1 cellular context compared by ENCODE assay signal in the genomic region with DNA sequence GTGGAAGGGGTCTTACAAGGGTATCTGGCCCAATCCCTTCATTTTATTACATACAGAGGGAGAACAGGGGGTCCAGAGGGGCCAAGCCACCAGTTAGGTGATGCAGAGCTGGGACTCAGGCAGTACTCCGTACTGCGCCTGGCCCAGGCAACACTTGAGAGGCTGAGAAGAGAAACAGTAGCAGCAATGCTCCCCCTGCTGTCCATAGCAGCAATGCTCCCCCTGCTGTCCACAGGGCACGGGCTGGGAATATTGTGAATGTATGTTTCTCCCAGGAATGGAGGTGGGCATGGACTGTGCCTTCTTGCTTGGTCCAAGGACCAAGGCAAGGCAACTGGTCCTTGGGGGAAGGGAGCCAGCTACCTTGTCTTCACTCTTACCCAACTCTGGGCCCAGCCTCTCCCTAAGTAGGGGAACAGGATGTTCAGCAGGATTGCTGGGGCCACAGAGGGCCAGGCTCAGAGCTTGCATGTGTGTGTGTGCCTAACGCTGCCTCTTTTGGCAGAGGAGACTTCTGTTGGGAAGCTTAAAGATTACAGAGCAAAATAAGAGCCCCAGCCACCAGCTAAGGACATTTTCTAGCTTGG.
TF ChIP-seq lines count a peak whose summit lies in the region.

No MANE protein-coding gene starts in this region.

TF ChIP-seq in HepG2, 621 proteins besides CTCF, POLR2A, EP300 and RAD21 (continued from another document and continues in another):
- no peak for TF ChIP-seq ZBTB4 (CRISPR knock-in tag; IDR thresholded peaks at IDR 0.05; ENCODE audit: borderline replicate concordance)
- TF ChIP-seq ZBTB33 (CRISPR knock-in tag; IDR thresholded peaks at IDR 0.05) = no peak; the same call in 1 of the 2 replicates
- no peak for TF ChIP-seq ZFAT (CRISPR knock-in tag; conservative IDR thresholded peaks at IDR 0.05)
- TF ChIP-seq ARHGAP35 (CRISPR knock-in tag; IDR thresholded peaks at IDR 0.05; ENCODE audit: borderline replicate concordance) = no peak
- TF ChIP-seq, protein P1, sequence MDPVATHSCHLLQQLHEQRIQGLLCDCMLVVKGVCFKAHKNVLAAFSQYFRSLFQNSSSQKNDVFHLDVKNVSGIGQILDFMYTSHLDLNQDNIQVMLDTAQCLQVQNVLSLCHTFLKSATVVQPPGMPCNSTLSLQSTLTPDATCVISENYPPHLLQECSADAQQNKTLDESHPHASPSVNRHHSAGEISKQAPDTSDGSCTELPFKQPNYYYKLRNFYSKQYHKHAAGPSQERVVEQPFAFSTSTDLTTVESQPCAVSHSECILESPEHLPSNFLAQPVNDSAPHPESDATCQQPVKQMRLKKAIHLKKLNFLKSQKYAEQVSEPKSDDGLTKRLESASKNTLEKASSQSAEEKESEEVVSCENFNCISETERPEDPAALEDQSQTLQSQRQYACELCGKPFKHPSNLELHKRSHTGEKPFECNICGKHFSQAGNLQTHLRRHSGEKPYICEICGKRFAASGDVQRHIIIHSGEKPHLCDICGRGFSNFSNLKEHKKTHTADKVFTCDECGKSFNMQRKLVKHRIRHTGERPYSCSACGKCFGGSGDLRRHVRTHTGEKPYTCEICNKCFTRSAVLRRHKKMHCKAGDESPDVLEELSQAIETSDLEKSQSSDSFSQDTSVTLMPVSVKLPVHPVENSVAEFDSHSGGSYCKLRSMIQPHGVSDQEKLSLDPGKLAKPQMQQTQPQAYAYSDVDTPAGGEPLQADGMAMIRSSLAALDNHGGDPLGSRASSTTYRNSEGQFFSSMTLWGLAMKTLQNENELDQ (CRISPR knock-in tag; IDR thresholded peaks at IDR 0.05; ENCODE audit: borderline replicate concordance) = no peak
- no peak for TF ChIP-seq REL (CRISPR knock-in tag; conservative IDR thresholded peaks at IDR 0.05)
- no peak for TF ChIP-seq ZNF790 (CRISPR knock-in tag; IDR thresholded peaks at IDR 0.05; ENCODE audit: borderline replicate concordance)
- no peak for TF ChIP-seq U2AF2 (IDR thresholded peaks at IDR 0.05; ENCODE audit: low read depth, low read length)
- TF ChIP-seq EED (CRISPR knock-in tag; IDR thresholded peaks at IDR 0.05) = no peak
- TF ChIP-seq ZNF784 (CRISPR knock-in tag; IDR thresholded peaks at IDR 0.05; ENCODE audit: borderline replicate concordance) = 0 out of 2 replicates have a peak, but pooled peaks have one; percentile 46
- TF ChIP-seq E2F2 (CRISPR knock-in tag; IDR thresholded peaks at IDR 0.05; ENCODE audit: borderline replicate concordance) = no peak
- no peak for TF ChIP-seq RAD51 (IDR thresholded peaks at IDR 0.05; ENCODE audit: borderline replicate concordance)
- no peak for TF ChIP-seq MAFG (CRISPR knock-in tag; IDR thresholded peaks at IDR 0.05)
- no peak for TF ChIP-seq NONO (IDR thresholded peaks at IDR 0.05)
- TF ChIP-seq NONO (CRISPR knock-in tag; conservative IDR thresholded peaks at IDR 0.05) = no peak
- TF ChIP-seq, protein P2, sequence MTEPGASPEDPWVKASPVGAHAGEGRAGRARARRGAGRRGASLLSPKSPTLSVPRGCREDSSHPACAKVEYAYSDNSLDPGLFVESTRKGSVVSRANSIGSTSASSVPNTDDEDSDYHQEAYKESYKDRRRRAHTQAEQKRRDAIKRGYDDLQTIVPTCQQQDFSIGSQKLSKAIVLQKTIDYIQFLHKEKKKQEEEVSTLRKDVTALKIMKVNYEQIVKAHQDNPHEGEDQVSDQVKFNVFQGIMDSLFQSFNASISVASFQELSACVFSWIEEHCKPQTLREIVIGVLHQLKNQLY (CRISPR knock-in tag; IDR thresholded peaks at IDR 0.05) = no peak
- TF ChIP-seq ZNF235 (CRISPR knock-in tag; IDR thresholded peaks at IDR 0.05; ENCODE audit: borderline replicate concordance) = no peak
- TF ChIP-seq DBP (CRISPR knock-in tag; IDR thresholded peaks at IDR 0.05; ENCODE audit: not compliant biosample characterization) = no peak
- TF ChIP-seq ZNF878 (CRISPR knock-in tag; IDR thresholded peaks at IDR 0.05) = no peak
- TF ChIP-seq CENPBD1 (CRISPR knock-in tag; IDR thresholded peaks at IDR 0.05; ENCODE audit: borderline replicate concordance, low read depth) = no peak
- TF ChIP-seq KLF12 (CRISPR knock-in tag; IDR thresholded peaks at IDR 0.05; ENCODE audit: borderline replicate concordance) = no peak
- TF ChIP-seq MED8 (CRISPR knock-in tag; IDR thresholded peaks at IDR 0.05; ENCODE audit: insufficient replicate concordance) = no peak
- TF ChIP-seq, protein P3, sequence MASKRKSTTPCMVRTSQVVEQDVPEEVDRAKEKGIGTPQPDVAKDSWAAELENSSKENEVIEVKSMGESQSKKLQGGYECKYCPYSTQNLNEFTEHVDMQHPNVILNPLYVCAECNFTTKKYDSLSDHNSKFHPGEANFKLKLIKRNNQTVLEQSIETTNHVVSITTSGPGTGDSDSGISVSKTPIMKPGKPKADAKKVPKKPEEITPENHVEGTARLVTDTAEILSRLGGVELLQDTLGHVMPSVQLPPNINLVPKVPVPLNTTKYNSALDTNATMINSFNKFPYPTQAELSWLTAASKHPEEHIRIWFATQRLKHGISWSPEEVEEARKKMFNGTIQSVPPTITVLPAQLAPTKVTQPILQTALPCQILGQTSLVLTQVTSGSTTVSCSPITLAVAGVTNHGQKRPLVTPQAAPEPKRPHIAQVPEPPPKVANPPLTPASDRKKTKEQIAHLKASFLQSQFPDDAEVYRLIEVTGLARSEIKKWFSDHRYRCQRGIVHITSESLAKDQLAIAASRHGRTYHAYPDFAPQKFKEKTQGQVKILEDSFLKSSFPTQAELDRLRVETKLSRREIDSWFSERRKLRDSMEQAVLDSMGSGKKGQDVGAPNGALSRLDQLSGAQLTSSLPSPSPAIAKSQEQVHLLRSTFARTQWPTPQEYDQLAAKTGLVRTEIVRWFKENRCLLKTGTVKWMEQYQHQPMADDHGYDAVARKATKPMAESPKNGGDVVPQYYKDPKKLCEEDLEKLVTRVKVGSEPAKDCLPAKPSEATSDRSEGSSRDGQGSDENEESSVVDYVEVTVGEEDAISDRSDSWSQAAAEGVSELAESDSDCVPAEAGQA (IDR thresholded peaks at IDR 0.05; ENCODE audit: low read depth) = no peak
- TF ChIP-seq, protein P3 (CRISPR knock-in tag; IDR thresholded peaks at IDR 0.05; ENCODE audit: borderline replicate concordance) = no peak
- no peak for TF ChIP-seq ZNF337 (CRISPR knock-in tag; IDR thresholded peaks at IDR 0.05; ENCODE audit: borderline replicate concordance, low read depth)
- TF ChIP-seq ERF (CRISPR knock-in tag; IDR thresholded peaks at IDR 0.05) = 0 out of 2 replicates have a peak, but pooled peaks have one; percentile 31
- TF ChIP-seq ZBTB26 (CRISPR knock-in tag; IDR thresholded peaks at IDR 0.05; ENCODE audit: borderline replicate concordance) = no peak
- no peak for TF ChIP-seq CC2D1A (CRISPR knock-in tag; IDR thresholded peaks at IDR 0.05)
- TF ChIP-seq ZSCAN9 (CRISPR knock-in tag; IDR thresholded peaks at IDR 0.05; ENCODE audit: borderline replicate concordance) = no peak
- no peak for TF ChIP-seq ZNF101 (CRISPR knock-in tag; IDR thresholded peaks at IDR 0.05; ENCODE audit: borderline replicate concordance, low read depth)
- TF ChIP-seq, protein P4, sequence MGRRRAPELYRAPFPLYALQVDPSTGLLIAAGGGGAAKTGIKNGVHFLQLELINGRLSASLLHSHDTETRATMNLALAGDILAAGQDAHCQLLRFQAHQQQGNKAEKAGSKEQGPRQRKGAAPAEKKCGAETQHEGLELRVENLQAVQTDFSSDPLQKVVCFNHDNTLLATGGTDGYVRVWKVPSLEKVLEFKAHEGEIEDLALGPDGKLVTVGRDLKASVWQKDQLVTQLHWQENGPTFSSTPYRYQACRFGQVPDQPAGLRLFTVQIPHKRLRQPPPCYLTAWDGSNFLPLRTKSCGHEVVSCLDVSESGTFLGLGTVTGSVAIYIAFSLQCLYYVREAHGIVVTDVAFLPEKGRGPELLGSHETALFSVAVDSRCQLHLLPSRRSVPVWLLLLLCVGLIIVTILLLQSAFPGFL (CRISPR knock-in tag; IDR thresholded peaks at IDR 0.05) = no peak
